1 cellular context compared by ENCODE assay signal in the genomic region with DNA sequence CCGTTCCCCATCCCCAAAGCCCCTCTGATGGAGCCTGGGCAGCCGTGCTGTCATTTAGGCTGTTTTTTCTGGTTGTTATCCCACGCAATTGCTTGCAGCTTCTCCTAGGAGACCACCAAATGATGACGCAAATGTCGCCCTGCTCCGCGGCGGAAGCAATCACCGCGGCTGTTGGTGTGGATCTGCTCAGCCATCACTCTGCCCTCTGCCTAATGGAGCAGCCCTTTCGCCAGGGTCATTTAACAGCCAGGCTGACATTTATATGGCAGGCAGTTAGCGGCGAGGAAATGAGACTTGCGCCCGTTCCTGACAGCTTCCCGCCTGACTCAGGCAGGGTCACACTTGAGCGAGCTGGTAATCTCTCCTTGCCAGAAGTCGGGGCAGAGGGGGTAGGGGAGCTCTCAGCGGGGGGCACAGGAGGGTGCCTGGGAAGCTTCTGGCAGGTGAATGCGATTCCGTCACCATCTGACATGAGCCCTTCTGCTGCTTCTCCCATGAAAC.
TF ChIP-seq lines count a peak whose summit lies in the region.

No MANE protein-coding gene starts in this region.

TF ChIP-seq in GM23338, 12 proteins besides CTCF, POLR2A, EP300 and RAD21 (continued from another document):
- TF ChIP-seq, protein P1, sequence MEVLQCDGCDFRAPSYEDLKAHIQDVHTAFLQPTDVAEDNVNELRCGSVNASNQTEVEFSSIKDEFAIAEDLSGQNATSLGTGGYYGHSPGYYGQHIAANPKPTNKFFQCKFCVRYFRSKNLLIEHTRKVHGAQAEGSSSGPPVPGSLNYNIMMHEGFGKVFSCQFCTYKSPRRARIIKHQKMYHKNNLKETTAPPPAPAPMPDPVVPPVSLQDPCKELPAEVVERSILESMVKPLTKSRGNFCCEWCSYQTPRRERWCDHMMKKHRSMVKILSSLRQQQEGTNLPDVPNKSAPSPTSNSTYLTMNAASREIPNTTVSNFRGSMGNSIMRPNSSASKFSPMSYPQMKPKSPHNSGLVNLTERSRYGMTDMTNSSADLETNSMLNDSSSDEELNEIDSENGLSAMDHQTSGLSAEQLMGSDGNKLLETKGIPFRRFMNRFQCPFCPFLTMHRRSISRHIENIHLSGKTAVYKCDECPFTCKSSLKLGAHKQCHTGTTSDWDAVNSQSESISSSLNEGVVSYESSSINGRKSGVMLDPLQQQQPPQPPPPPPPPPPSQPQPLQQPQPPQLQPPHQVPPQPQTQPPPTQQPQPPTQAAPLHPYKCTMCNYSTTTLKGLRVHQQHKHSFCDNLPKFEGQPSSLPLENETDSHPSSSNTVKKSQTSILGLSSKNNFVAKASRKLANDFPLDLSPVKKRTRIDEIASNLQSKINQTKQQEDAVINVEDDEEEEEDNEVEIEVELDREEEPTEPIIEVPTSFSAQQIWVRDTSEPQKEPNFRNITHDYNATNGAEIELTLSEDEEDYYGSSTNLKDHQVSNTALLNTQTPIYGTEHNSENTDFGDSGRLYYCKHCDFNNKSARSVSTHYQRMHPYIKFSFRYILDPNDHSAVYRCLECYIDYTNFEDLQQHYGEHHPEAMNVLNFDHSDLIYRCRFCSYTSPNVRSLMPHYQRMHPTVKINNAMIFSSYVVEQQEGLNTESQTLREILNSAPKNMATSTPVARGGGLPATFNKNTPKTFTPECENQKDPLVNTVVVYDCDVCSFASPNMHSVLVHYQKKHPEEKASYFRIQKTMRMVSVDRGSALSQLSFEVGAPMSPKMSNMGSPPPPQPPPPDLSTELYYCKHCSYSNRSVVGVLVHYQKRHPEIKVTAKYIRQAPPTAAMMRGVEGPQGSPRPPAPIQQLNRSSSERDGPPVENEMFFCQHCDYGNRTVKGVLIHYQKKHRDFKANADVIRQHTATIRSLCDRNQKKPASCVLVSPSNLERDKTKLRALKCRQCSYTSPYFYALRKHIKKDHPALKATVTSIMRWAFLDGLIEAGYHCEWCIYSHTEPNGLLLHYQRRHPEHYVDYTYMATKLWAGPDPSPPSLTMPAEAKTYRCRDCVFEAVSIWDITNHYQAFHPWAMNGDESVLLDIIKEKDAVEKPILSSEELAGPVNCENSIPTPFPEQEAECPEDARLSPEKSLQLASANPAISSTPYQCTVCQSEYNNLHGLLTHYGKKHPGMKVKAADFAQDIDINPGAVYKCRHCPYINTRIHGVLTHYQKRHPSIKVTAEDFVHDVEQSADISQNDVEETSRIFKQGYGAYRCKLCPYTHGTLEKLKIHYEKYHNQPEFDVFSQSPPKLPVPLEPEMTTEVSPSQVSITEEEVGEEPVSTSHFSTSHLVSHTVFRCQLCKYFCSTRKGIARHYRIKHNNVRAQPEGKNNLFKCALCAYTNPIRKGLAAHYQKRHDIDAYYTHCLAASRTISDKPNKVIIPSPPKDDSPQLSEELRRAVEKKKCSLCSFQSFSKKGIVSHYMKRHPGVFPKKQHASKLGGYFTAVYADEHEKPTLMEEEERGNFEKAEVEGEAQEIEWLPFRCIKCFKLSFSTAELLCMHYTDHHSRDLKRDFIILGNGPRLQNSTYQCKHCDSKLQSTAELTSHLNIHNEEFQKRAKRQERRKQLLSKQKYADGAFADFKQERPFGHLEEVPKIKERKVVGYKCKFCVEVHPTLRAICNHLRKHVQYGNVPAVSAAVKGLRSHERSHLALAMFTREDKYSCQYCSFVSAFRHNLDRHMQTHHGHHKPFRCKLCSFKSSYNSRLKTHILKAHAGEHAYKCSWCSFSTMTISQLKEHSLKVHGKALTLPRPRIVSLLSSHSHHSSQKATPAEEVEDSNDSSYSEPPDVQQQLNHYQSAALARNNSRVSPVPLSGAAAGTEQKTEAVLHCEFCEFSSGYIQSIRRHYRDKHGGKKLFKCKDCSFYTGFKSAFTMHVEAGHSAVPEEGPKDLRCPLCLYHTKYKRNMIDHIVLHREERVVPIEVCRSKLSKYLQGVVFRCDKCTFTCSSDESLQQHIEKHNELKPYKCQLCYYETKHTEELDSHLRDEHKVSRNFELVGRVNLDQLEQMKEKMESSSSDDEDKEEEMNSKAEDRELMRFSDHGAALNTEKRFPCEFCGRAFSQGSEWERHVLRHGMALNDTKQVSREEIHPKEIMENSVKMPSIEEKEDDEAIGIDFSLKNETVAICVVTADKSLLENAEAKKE (CRISPR knock-in tag; IDR thresholded peaks at IDR 0.05): no peak
- TF ChIP-seq, protein P2, sequence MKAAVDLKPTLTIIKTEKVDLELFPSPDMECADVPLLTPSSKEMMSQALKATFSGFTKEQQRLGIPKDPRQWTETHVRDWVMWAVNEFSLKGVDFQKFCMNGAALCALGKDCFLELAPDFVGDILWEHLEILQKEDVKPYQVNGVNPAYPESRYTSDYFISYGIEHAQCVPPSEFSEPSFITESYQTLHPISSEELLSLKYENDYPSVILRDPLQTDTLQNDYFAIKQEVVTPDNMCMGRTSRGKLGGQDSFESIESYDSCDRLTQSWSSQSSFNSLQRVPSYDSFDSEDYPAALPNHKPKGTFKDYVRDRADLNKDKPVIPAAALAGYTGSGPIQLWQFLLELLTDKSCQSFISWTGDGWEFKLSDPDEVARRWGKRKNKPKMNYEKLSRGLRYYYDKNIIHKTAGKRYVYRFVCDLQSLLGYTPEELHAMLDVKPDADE (IDR thresholded peaks at IDR 0.05): no peak
